ENCODE assay signal across 20 cellular contexts in the genomic region with DNA sequence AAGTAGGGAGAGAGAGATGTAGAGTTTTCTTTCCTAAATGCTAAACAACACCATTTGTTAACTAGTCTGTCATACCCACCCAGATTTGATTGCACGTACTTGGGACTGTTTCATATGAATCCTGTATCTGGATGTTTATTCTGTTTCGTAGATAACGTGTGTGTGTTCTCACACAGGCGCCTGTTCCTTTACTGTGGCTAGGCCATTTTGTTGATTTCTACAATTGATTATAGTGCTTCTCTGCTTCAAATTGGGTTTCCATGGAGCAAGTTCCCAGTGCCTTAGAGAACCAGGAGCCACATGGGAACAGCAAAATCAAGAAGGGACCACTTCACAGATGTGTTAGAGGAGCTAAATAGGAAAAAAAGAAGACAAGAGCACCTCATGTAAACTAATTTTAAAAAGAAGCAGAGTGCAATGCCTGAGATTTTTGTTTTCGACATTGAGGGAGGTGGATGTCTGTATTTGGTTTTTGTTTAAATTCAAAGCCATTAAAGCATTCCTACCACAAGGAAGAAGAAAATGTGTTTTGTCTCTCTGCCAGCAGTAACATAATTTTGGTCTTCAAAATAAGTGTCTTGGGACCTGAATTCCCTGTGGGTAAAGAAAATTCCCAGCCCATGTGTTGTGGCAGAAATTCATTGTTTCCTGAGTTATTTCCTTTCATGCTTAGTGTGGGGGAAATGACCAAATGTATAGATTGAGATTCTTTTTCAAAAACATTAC.
DNase-seq lines count a peak whose midpoint lies in the region; ATAC-seq and TF ChIP-seq lines count a peak whose summit lies in the region.
"Had no signal": no experiment of that assay in that cellular context is flagged by ENCODE, and none has a peak within 500 bp of the region (broad histone marks: within the 10 kb centered on the region; RNA-seq: fewer than 3 reads in every experiment).

No MANE protein-coding gene starts in this region.

- no peaks in the 10 kb centered on the region for H3K9me3 Mint-ChIP-seq in osteocyte (ENCODE audit: unreplicated experiment)
- no peaks in the 10 kb centered on the region for H3K9me3 Mint-ChIP-seq in activated naive CD4-positive, alpha-beta T cell treated with anti-CD3 and anti-CD28 coated beads, Interleukin-2, amount 10 ng/mL, durations not matched to agents 7 days and 5 days
- H3K9me3 Mint-ChIP-seq: activated T-helper 1 cell treated with anti-CD3 and anti-CD28 coated beads, Interleukin-12 subunit alpha, Interleukin-12 subunit beta, Interleukin-2, Interleukin-4 antibody, amounts not matched to agents 30 ng/mL and 10 ng/mL and 1 ng/mL, durations not matched to agents 14 hours and 24 hours and 36 hours; stimulated activated naive CD8-positive, alpha-beta T cell treated with anti-CD3 and anti-CD28 coated beads, Interleukin-15, Interleukin-2, amounts not matched to agents 100 ng/mL and 50 ng/mL, for 24 hours had no signal

- peak overlapping the region; percentile 14 for H3K9ac ChIP-seq in SK-N-MC (ENCODE audit: insufficient read length)

- H3K27me3 Mint-ChIP-seq in osteocyte (ENCODE audit: unreplicated experiment) = peaks cover 6% of the 10 kb centered on the region
- peaks cover 11% of the 10 kb centered on the region for H3K27me3 Mint-ChIP-seq in activated naive CD4-positive, alpha-beta T cell treated with anti-CD3 and anti-CD28 coated beads, Interleukin-2, amount 10 ng/mL, durations not matched to agents 7 days and 5 days

- H3K27ac Mint-ChIP-seq in osteocyte (ENCODE audit: unreplicated experiment) = no peak overlapping the region
- no peak overlapping the region for H3K27ac Mint-ChIP-seq in activated naive CD4-positive, alpha-beta T cell treated with anti-CD3 and anti-CD28 coated beads, Interleukin-2, amount 10 ng/mL, durations not matched to agents 7 days and 5 days
- H3K27ac Mint-ChIP-seq: activated T-helper 1 cell treated with anti-CD3 and anti-CD28 coated beads, Interleukin-12 subunit alpha, Interleukin-12 subunit beta, Interleukin-2, Interleukin-4 antibody, amounts not matched to agents 30 ng/mL and 10 ng/mL and 1 ng/mL, durations not matched to agents 14 hours and 24 hours and 36 hours; stimulated activated naive CD8-positive, alpha-beta T cell treated with anti-CD3 and anti-CD28 coated beads, Interleukin-15, Interleukin-2, amounts not matched to agents 100 ng/mL and 50 ng/mL, for 24 hours had no signal

- H3K4me3 Mint-ChIP-seq in osteocyte (ENCODE audit: unreplicated experiment) = no peak overlapping the region
- no peak overlapping the region for H3K4me3 Mint-ChIP-seq in activated naive CD4-positive, alpha-beta T cell treated with anti-CD3 and anti-CD28 coated beads, Interleukin-2, amount 10 ng/mL, durations not matched to agents 7 days and 5 days
- H3K4me3 Mint-ChIP-seq: activated T-helper 1 cell treated with anti-CD3 and anti-CD28 coated beads, Interleukin-12 subunit alpha, Interleukin-12 subunit beta, Interleukin-2, Interleukin-4 antibody, amounts not matched to agents 30 ng/mL and 10 ng/mL and 1 ng/mL, durations not matched to agents 14 hours and 24 hours and 36 hours; stimulated activated naive CD8-positive, alpha-beta T cell treated with anti-CD3 and anti-CD28 coated beads, Interleukin-15, Interleukin-2, amounts not matched to agents 100 ng/mL and 50 ng/mL, for 24 hours had no signal

- no peak overlapping the region for H3K4me3 ChIP-seq in BJ (ENCODE audit: low read depth, low read length)
- peak overlapping the region; percentile 22; the same call in 1 of the 2 replicates for H3K4me3 ChIP-seq in SK-N-MC
- H3K4me3 ChIP-seq: right lobe of liver, SJCRH30, vagina had no signal

- H3K36me3 ChIP-seq in BJ (ENCODE audit: control insufficient read depth, insufficient read depth, low read length) (no peaks in the 10 kb centered on the region), SK-N-MC (ENCODE audit: insufficient read depth, low read length) (no peaks in the 10 kb centered on the region)
- H3K36me3 ChIP-seq: right lobe of liver, SJCRH30, vagina had no signal

- POLR2A ChIA-PET in BJ (lab: Charles Lee) = interaction anchor here (0.7 kb wide), 1 partner anchor 69 kb away, joined by 3 read pairs; no protein-coding TSS in a partner anchor

- H3K27me3 ChIP-seq in BJ (ENCODE audit: control insufficient read depth, insufficient read depth, low read length) = no peaks in the 10 kb centered on the region
- H3K27me3 ChIP-seq: right lobe of liver, SJCRH30, vagina had no signal

- ATAC-seq in HG02840 (IDR thresholded peaks at IDR 0.05; ENCODE audit: low FRiP score, unreplicated experiment) = no peak
- ATAC-seq: activated CD4-positive, CD25-positive, alpha-beta regulatory T cell treated with anti-CD3 and anti-CD28 coated beads, Interleukin-2, amount 50 U/mL, for 24 hours; right lobe of liver had no signal

- no peak for DNase-seq in BJ (ENCODE audit: low read depth)
- peak; percentile 34 for DNase-seq in SK-N-MC (ENCODE audit: low read depth, low spot score)
- peak; percentile 42 for DNase-seq in fibroblast of gingiva (ENCODE audit: low read depth)
- no peak for DNase-seq in osteocyte (ENCODE audit: extremely low spot score, unreplicated experiment)
- DNase-seq in activated naive CD4-positive, alpha-beta T cell treated with anti-CD3 and anti-CD28 coated beads, Interleukin-2, amount 10 ng/mL, durations not matched to agents 7 days and 5 days = no peak
- no peak for DNase-seq in activated gamma-delta T cell (lab: John Stamatoyannopoulos, UW)
- DNase-seq in activated naive CD4-positive, alpha-beta T cell treated with anti-CD3 and anti-CD28 coated beads, Interleukin-2, amount 50 U/mL, for 16 hours = no peak
- DNase-seq: AML-193, head of caudate nucleus, KG1, NCI-H2081, NCI-H748 treated with DMSO at 0.1 percent for 48 hours, right lobe of liver, SJCRH30 had no signal

- CTCF ChIA-PET in BJ (lab: Yijun Ruan, JAX) = no interaction called here
- CTCF ChIA-PET in activated naive CD4-positive, alpha-beta T cell treated with anti-CD3 and anti-CD28 coated beads, Interleukin-2, amount 10 ng/mL, durations not matched to agents 7 days and 5 days (lab: Charles Lee) = no interaction called here

- H3K27ac ChIP-seq in SK-N-MC = no peak overlapping the region; the same call in 1 of the 2 replicates
- H3K27ac ChIP-seq: epithelial cell of prostate, right lobe of liver, SJCRH30, vagina had no signal

- H3K9me3 ChIP-seq in SK-N-MC (ENCODE audit: low read depth, low read length) = no peaks in the 10 kb centered on the region
- H3K9me3 ChIP-seq: right lobe of liver, SJCRH30, vagina had no signal

- no peaks in the 10 kb centered on the region for H3K36me3 Mint-ChIP-seq in osteocyte (ENCODE audit: unreplicated experiment)
- no peaks in the 10 kb centered on the region for H3K36me3 Mint-ChIP-seq in activated naive CD4-positive, alpha-beta T cell treated with anti-CD3 and anti-CD28 coated beads, Interleukin-2, amount 10 ng/mL, durations not matched to agents 7 days and 5 days

- peaks cover 39% of the 10 kb centered on the region for H3K4me1 Mint-ChIP-seq in osteocyte (ENCODE audit: unreplicated experiment)
- no peaks in the 10 kb centered on the region for H3K4me1 Mint-ChIP-seq in activated naive CD4-positive, alpha-beta T cell treated with anti-CD3 and anti-CD28 coated beads, Interleukin-2, amount 10 ng/mL, durations not matched to agents 7 days and 5 days

- 0 out of 2 replicates have a peak, but pooled peaks have one; percentile 15 for TF ChIP-seq CTCF in BJ (IDR thresholded peaks at IDR 0.05; ENCODE audit: insufficient read depth, low read depth, low read length)
- TF ChIP-seq CTCF in osteocyte (IDR thresholded peaks at IDR 0.05) = peak; percentile 43

Comparison
In these comparisons a context has a peak if more than half of its experiments do, and no peak if none do; other contexts are left out.
1. DNase-seq: peak in SK-N-MC (single experiment) and fibroblast of gingiva (single experiment); none in BJ (single experiment), osteocyte (single experiment), activated naive CD4-positive, alpha-beta T cell treated with anti-CD3 and anti-CD28 coated beads, Interleukin-2, amount 10 ng/mL, durations not matched to agents 7 days and 5 days (single experiment), activated gamma-delta T cell (single experiment) and activated naive CD4-positive, alpha-beta T cell treated with anti-CD3 and anti-CD28 coated beads, Interleukin-2, amount 50 U/mL, for 16 hours (single experiment).